ENCODE assay signal across 26 cellular contexts in the genomic region with DNA sequence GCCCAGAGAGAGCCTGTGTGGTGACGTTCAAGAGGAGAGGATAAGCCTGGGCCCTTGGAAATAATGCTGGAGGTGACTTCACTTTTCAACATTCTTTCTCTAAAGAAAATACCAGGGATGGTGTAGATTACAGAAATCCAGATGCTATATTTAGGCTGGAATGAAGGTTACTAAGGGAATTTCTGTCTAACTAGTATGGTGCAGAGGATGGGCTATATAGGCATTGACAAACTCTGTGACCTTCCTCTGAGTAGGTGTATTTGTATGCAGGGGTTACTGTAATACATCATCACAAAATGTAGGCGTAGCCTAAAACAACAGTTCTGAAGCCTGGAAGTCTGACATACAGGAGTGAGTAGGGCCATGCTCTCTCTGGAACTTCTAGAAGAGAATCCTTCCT.
DNase-seq lines count a peak whose midpoint lies in the region; ATAC-seq, FAIRE-seq and TF ChIP-seq lines count a peak whose summit lies in the region.
"Had no signal": no experiment of that assay in that cellular context is flagged by ENCODE, and none has a peak within 500 bp of the region (broad histone marks: within the 10 kb centered on the region; RNA-seq: fewer than 3 reads in every experiment).

No MANE protein-coding gene starts in this region.

- H3K27ac Mint-ChIP-seq in astrocyte (ENCODE audit: unreplicated experiment), result no peak overlapping the region
- H3K27ac Mint-ChIP-seq: CD8-positive, alpha-beta T cell had no signal

- H3K36me3 Mint-ChIP-seq in astrocyte (ENCODE audit: low read depth, unreplicated experiment), result no peaks in the 10 kb centered on the region
- H3K36me3 Mint-ChIP-seq: CD8-positive, alpha-beta T cell had no signal

- peaks cover 11% of the 10 kb centered on the region for H3K27me3 Mint-ChIP-seq in astrocyte (ENCODE audit: low read depth, unreplicated experiment)

- peaks cover 2% of the 10 kb centered on the region for H3K9me3 Mint-ChIP-seq in astrocyte (ENCODE audit: unreplicated experiment)
- H3K9me3 Mint-ChIP-seq: CD8-positive, alpha-beta T cell had no signal

- DNase-seq in AG04449 (ENCODE audit: low read depth, low spot score), result peak; percentile 55
- peak; percentile 54 for DNase-seq in GM23248
- peak; percentile 88 for DNase-seq in astrocyte (ENCODE audit: low read depth)
- no peak for DNase-seq in osteoblast (ENCODE audit: insufficient read length, low spot score, missing footprints)
- DNase-seq in HepG2 (ENCODE audit: low spot score), result no peak
- DNase-seq in NCI-H2107 (lab: John Stamatoyannopoulos, UW), result no peak
- DNase-seq: 8988T; C1 segment of cervical spinal cord; CD8-positive, alpha-beta T cell; DMS 273 treated with DMSO at 0.1 percent for 48 hours; DMS79; GF-D8; KG1; MG63; NCI-H1105 treated with DMSO at 0.1 percent for 48 hours; NCI-H2029; NCI-H2227 treated with DMSO at 0.1 percent for 48 hours; NCI-H69; Right ventricle myocardium superior; RPMI8226 had no signal

- peaks cover 22% of the 10 kb centered on the region for H3K4me1 ChIP-seq in GM23248 (ENCODE audit: insufficient read depth)
- H3K4me1 ChIP-seq in astrocyte (ENCODE audit: insufficient read depth, low read length), result peaks cover 14% of the 10 kb centered on the region
- H3K4me1 ChIP-seq in osteoblast (ENCODE audit: insufficient read depth, low read length), result peaks cover 21% of the 10 kb centered on the region
- H3K4me1 ChIP-seq in HepG2 (ENCODE audit: insufficient read depth, low read length), result no peaks in the 10 kb centered on the region
- H3K4me1 ChIP-seq: SJSA1 had no signal

- CTCF ChIA-PET in AG04449 (lab: Yijun Ruan, JAX) (no interaction called here), HepG2 (lab: Yijun Ruan, JAX; ENCODE audit: low intra/inter-chr PET ratio, low total read pairs) (no interaction called here)

- H3K4me2 ChIP-seq in GM23248 (ENCODE audit: unreplicated experiment) (peak overlapping the region; percentile 29), astrocyte (ENCODE audit: low read length) (peak overlapping the region; percentile 8), osteoblast (ENCODE audit: insufficient read depth, low read length) (no peak overlapping the region), HepG2 (ENCODE audit: low read depth, low read length) (no peak overlapping the region)

- in situ Hi-C loops in GM23248 (cut with MboI) (no loop called here), HepG2 (cut with HindIII; ENCODE audit: extremely low pct_ligation_motif_present, low pct_unique_long_range_greater_than_20kb) (no loop called here)

- peak overlapping the region; percentile 4; the same call in 1 of the 2 replicates for H2AFZ ChIP-seq in GM23248
- H2AFZ ChIP-seq in astrocyte (ENCODE audit: low read depth, low read length), result no peak overlapping the region
- peak overlapping the region; percentile 10 for H2AFZ ChIP-seq in osteoblast (ENCODE audit: low read length)
- H2AFZ ChIP-seq in HepG2 (ENCODE audit: low read length), result no peak overlapping the region

- intact Hi-C loops in HepG2 (cut with micrococcal nuclease; ENCODE audit: unreplicated experiment), result no loop called here

- H3K4me1 Mint-ChIP-seq in astrocyte (ENCODE audit: low read depth, unreplicated experiment), result peaks cover 10% of the 10 kb centered on the region

- no peak overlapping the region for H3K4me3 Mint-ChIP-seq in astrocyte (ENCODE audit: unreplicated experiment)
- H3K4me3 Mint-ChIP-seq: CD8-positive, alpha-beta T cell had no signal

- no peak for ATAC-seq in HG03025 (IDR thresholded peaks at IDR 0.05; ENCODE audit: low FRiP score, unreplicated experiment)
- no peak for ATAC-seq in esophagus mucosa
- no peak for ATAC-seq in HepG2
- ATAC-seq: CD8-positive, alpha-beta T cell had no signal

- TF ChIP-seq RAD21 in HepG2 (CRISPR knock-in tag; IDR thresholded peaks at IDR 0.05), result no peak

- H3F3A ChIP-seq in GM23248 (ENCODE audit: insufficient read depth), result no peaks in the 10 kb centered on the region

- POLR2A ChIA-PET in AG04449 (lab: Yijun Ruan, JAX) (no interaction called here), HepG2 (lab: Yijun Ruan, JAX) (no interaction called here)

- BruUV-seq in HepG2 (replicated peaks; lab: Mats Ljungman, UMichigan), result no TSS peak

- FAIRE-seq in astrocyte (lab: Jason Lieb, UNC), result no peak
- no peak for FAIRE-seq in HepG2 (lab: Jason Lieb, UNC)
- FAIRE-seq: GM12892, H54, HTR-8/SVneo had no signal

- H3K79me2 ChIP-seq in GM23248 (ENCODE audit: insufficient read depth) (no peaks in the 10 kb centered on the region), astrocyte (ENCODE audit: insufficient read depth, low read length) (no peaks in the 10 kb centered on the region), osteoblast (ENCODE audit: insufficient read depth, low read length) (no peaks in the 10 kb centered on the region), HepG2 (ENCODE audit: insufficient read depth, low read length) (no peaks in the 10 kb centered on the region)

- WGBS in GM23248 (ENCODE audit: low coverage in 1 of 2, low lambda C conversion rate in 2 of 2, missing lambda C conversion rate in 2 of 2), 2 experiments, result 83 to 87% methylated on average over 2 of the region's 2 CpGs
- WGBS in HepG2 (ENCODE audit: low lambda C conversion rate), result 0% methylated on average over 2 of the region's 2 CpGs

- H3K4me3 ChIP-seq in AG04449 (ENCODE audit: low read depth, low read length), result no peak overlapping the region
- H3K4me3 ChIP-seq in GM23248, result no peak overlapping the region
- no peak overlapping the region for H3K4me3 ChIP-seq in astrocyte (ENCODE audit: insufficient read depth, low read depth, low read length)
- no peak overlapping the region for H3K4me3 ChIP-seq in osteoblast (ENCODE audit: insufficient read depth, low read length)
- H3K4me3 ChIP-seq in HepG2 (replicated peaks in 1 of 3; ENCODE audit: insufficient read depth in 1 of 3, low read depth in 2 of 3, low read length in 3 of 3), result no peak overlapping the region
- H3K4me3 ChIP-seq: MG63, SJSA1 had no signal

- H3K36me3 ChIP-seq in GM23248 (ENCODE audit: low read depth) (no peaks in the 10 kb centered on the region), astrocyte (ENCODE audit: insufficient read depth, low read length) (no peaks in the 10 kb centered on the region), osteoblast (ENCODE audit: insufficient read depth, low read length) (no peaks in the 10 kb centered on the region), HepG2 (replicated peaks in 1 of 2; ENCODE audit: control insufficient read depth in 1 of 2, insufficient read depth in 2 of 2, low read length in 2 of 2) (no peaks in the 10 kb centered on the region)
- H3K36me3 ChIP-seq: MG63, SJSA1 had no signal

- TF ChIP-seq CTCF in AG04449 (IDR thresholded peaks at IDR 0.05; ENCODE audit: insufficient read depth, low read length, missing control alignments) (no peak), astrocyte (IDR thresholded peaks at IDR 0.05; ENCODE audit: insufficient read depth, low read depth, low read length) (no peak), osteoblast (IDR thresholded peaks at IDR 0.05; ENCODE audit: extremely low read depth, low read depth, low read length) (no peak), HepG2 (CRISPR knock-in tag; IDR thresholded peaks at IDR 0.05) (no peak)

- TF ChIP-seq POLR2A in HepG2 (IDR thresholded peaks at IDR 0.05; ENCODE audit: insufficient read depth in 1 of 2, low read depth in 2 of 2, low read length in 2 of 2), result no peak

- no peaks in the 10 kb centered on the region for H3K27me3 ChIP-seq in GM23248 (replicated peaks; ENCODE audit: insufficient read depth)
- H3K27me3 ChIP-seq in astrocyte (ENCODE audit: insufficient read depth, low read length), result no peaks in the 10 kb centered on the region
- H3K27me3 ChIP-seq in osteoblast (ENCODE audit: insufficient read depth, low read length), result no peaks in the 10 kb centered on the region
- H3K27me3 ChIP-seq in HepG2 (ENCODE audit: control insufficient read depth in 1 of 2, insufficient read depth in 2 of 2, low read length in 2 of 2), result no peaks in the 10 kb centered on the region
- H3K27me3 ChIP-seq: MG63, SJSA1 had no signal

- TF ChIP-seq EP300 in HepG2 (IDR thresholded peaks at IDR 0.05; ENCODE audit: low read depth in 2 of 2, low read length in 2 of 2), result no peak
- TF ChIP-seq EP300 in HepG2 (CRISPR knock-in tag; IDR thresholded peaks at IDR 0.05; ENCODE audit: borderline replicate concordance), result no peak

- no peaks in the 10 kb centered on the region for H4K20me1 ChIP-seq in GM23248 (ENCODE audit: insufficient read depth)
- H4K20me1 ChIP-seq in astrocyte (ENCODE audit: insufficient read depth, low read length), result no peaks in the 10 kb centered on the region
- H4K20me1 ChIP-seq in osteoblast (ENCODE audit: insufficient read depth, low read length), result no peaks in the 10 kb centered on the region
- no peaks in the 10 kb centered on the region for H4K20me1 ChIP-seq in HepG2 (ENCODE audit: insufficient read depth, low read length)

- H3K9me2 ChIP-seq in GM23248 (ENCODE audit: insufficient read depth), result 0 out of 2 replicates have a peak, but pooled peaks cover 4% of the 10 kb centered on the region

- H3K9ac ChIP-seq in GM23248, result no peak overlapping the region
- H3K9ac ChIP-seq in astrocyte (ENCODE audit: low read length), result no peak overlapping the region
- no peak overlapping the region for H3K9ac ChIP-seq in HepG2 (ENCODE audit: insufficient read depth, low read depth, low read length)

- H3K9me3 ChIP-seq in GM23248 (ENCODE audit: low read depth), result no peaks in the 10 kb centered on the region
- no peaks in the 10 kb centered on the region for H3K9me3 ChIP-seq in astrocyte (ENCODE audit: insufficient read depth, low read depth, low read length)
- no peaks in the 10 kb centered on the region for H3K9me3 ChIP-seq in osteoblast (ENCODE audit: low read depth, low read length)
- no peaks in the 10 kb centered on the region; the same call in 1 of the 2 replicates for H3K9me3 ChIP-seq in HepG2 (ENCODE audit: low read length)
- H3K9me3 ChIP-seq: MG63, SJSA1 had no signal

- H3K27ac ChIP-seq in GM23248 (peak overlapping the region; percentile 22), astrocyte (ENCODE audit: low read depth, low read length) (no peak overlapping the region), osteoblast (ENCODE audit: low read depth, low read length) (peak overlapping the region; percentile 77), HepG2 (ENCODE audit: extremely low read length, insufficient read depth, low read length) (no peak overlapping the region)
- H3K27ac ChIP-seq: SJSA1 had no signal

TF ChIP-seq in HepG2, 621 proteins besides CTCF, POLR2A, EP300 and RAD21 (continues in another document):
- no peak for TF ChIP-seq ZNF766 (CRISPR knock-in tag; IDR thresholded peaks at IDR 0.05; ENCODE audit: borderline replicate concordance)

Comparison
In these comparisons a context has a peak if more than half of its experiments do, and no peak if none do; other contexts are left out.
1. DNase-seq: peak in AG04449 (single experiment), GM23248 (single experiment) and astrocyte (single experiment); none in osteoblast (single experiment), HepG2 (single experiment) and NCI-H2107 (single experiment).
2. H2AFZ ChIP-seq: peak in GM23248 (single experiment) and osteoblast (single experiment); none in astrocyte (single experiment) and HepG2 (single experiment).
3. H3K27ac ChIP-seq: peak in GM23248 (single experiment) and osteoblast (single experiment); none in astrocyte (single experiment) and HepG2 (single experiment).
4. H3K4me2 ChIP-seq: peak in GM23248 (single experiment) and astrocyte (single experiment); none in osteoblast (single experiment) and HepG2 (single experiment).